In the genomic region with DNA sequence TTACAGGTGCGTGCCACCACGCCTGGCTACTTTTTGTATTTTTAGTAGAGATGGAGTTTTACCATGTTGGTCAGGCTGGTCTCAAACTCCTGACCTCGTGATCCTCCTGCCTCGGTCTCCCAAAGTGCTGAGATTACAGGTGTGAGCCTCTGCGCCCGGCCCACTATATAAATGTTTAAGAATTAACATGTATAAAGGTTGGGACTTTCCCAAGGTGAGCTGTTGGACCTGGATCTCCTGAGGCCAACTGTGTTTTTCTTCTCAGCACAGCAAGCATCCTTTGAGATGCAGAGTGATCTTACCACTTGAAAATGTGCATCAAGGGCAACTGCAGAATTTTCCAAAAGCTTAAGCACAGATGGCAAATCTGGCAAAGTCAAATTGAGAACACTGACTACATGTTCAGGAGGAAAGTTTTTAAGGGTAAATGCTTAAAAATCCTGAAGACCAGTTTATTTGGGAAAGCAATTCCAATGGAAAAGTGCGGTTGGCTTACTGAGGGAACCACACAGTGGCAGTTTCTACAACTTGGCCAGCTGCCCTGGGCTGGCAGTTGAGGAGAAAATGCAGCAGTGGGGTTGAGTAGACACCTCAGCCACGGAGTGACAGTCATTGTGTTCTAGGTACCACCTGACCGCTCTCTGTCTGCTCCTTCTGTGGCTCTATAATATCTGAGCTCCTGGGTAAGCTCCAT, we compare ENCODE assay signal across 13 cellular contexts.
DNase-seq lines count a peak whose midpoint lies in the region; ATAC-seq and TF ChIP-seq lines count a peak whose summit lies in the region.
"Had no signal": no experiment of that assay in that cellular context is flagged by ENCODE, and none has a peak within 500 bp of the region (broad histone marks: within the 10 kb centered on the region; RNA-seq: fewer than 3 reads in every experiment).

No MANE protein-coding gene starts in this region.

- BruUV-seq in mammary epithelial cell (replicated peaks; lab: Mats Ljungman, UMichigan), result no TSS peak

- H3K36me3 ChIP-seq in mammary epithelial cell (ENCODE audit: insufficient read depth, low read length) (peaks cover 18% of the 10 kb centered on the region), left lung (no peaks in the 10 kb centered on the region), thoracic aorta (no peaks in the 10 kb centered on the region)

- H3K27me3 ChIP-seq in mammary epithelial cell (ENCODE audit: insufficient read depth, low read length) (no peaks in the 10 kb centered on the region), left lung (no peaks in the 10 kb centered on the region), thoracic aorta (replicated peaks; ENCODE audit: insufficient read depth) (no peaks in the 10 kb centered on the region)
- H3K27me3 ChIP-seq: brain microvascular endothelial cell had no signal

- TF ChIP-seq CTCF in mammary epithelial cell (conservative IDR thresholded peaks at IDR 0.05 in 1 of 2, IDR thresholded peaks at IDR 0.05 in 1 of 2; ENCODE audit: extremely low read depth in 1 of 2, insufficient read depth in 1 of 2, low read depth in 1 of 2, low read length in 2 of 2), result no peak
- no peak for TF ChIP-seq CTCF in left lung (IDR thresholded peaks at IDR 0.05)
- no peak for TF ChIP-seq CTCF in thoracic aorta (IDR thresholded peaks at IDR 0.05)

- H3K9me3 ChIP-seq in mammary epithelial cell (replicated peaks; ENCODE audit: insufficient read depth, low read length) (no peaks in the 10 kb centered on the region), left lung (no peaks in the 10 kb centered on the region), thoracic aorta (no peaks in the 10 kb centered on the region)
- H3K9me3 ChIP-seq: HAP-1 had no signal

- H3K4me2 ChIP-seq in mammary epithelial cell (ENCODE audit: insufficient read depth, low read depth, low read length), result peak overlapping the region; percentile 72

- intact Hi-C loops in mammary epithelial cell (cut with micrococcal nuclease), result loop anchor here (10.0 kb wide), 1 partner anchor 356 kb away; the partner anchor contains the start of gene DDX60L
- intact Hi-C loops in left lung (cut with DNase I), result no loop called here

- peak; percentile 12 for DNase-seq in NCI-H345 (lab: John Stamatoyannopoulos, UW)
- DNase-seq in NCI-H345 treated with DMSO at 0.1 percent for 48 hours (lab: John Stamatoyannopoulos, UW; ENCODE audit: unreplicated experiment), result no peak
- DNase-seq in mammary epithelial cell, result no peak
- no peak for DNase-seq in left lung
- no peak for DNase-seq in thoracic aorta (ENCODE audit: low spot score)
- no peak for DNase-seq in NCI-H748 treated with DMSO at 0.1 percent for 48 hours (lab: John Stamatoyannopoulos, UW)
- DNase-seq: brain microvascular endothelial cell; naive thymus-derived CD4-positive, alpha-beta T cell; NCI-H2081 treated with DMSO at 0.1 percent for 48 hours; T-cell had no signal

- H2AFZ ChIP-seq in mammary epithelial cell (ENCODE audit: low read depth, low read length), result no peak overlapping the region

- H3K4me3 ChIP-seq in mammary epithelial cell (replicated peaks in 1 of 3; ENCODE audit: insufficient read depth in 1 of 3, low read depth in 2 of 3, low read length in 3 of 3) (no peak overlapping the region), left lung (no peak overlapping the region), thoracic aorta (peak overlapping the region; percentile 11)
- H3K4me3 ChIP-seq: HAP-1 had no signal

- peaks cover 100% of the 10 kb centered on the region for H3K79me2 ChIP-seq in mammary epithelial cell (ENCODE audit: insufficient read depth, low read length)

- H4K20me1 ChIP-seq in mammary epithelial cell (ENCODE audit: insufficient read depth, low read length), result no peaks in the 10 kb centered on the region

- WGBS in mammary epithelial cell (ENCODE audit: low coverage, missing lambda C conversion rate), result 79% methylated on average over 9 of the region's 9 CpGs

- no peak overlapping the region for H3K9ac ChIP-seq in mammary epithelial cell (ENCODE audit: insufficient read depth, low read length)

- CTCF ChIA-PET in mammary epithelial cell (lab: Charles Lee; ENCODE audit: low non-redundant PET), result interaction anchor here (0.5 kb wide), 1 partner anchor 164 kb away, joined by 3 read pairs; no protein-coding TSS in a partner anchor

- peak overlapping the region; percentile 83 for H3K27ac ChIP-seq in mammary epithelial cell (ENCODE audit: insufficient read depth, low read depth, low read length)
- H3K27ac ChIP-seq in left lung, result no peak overlapping the region
- peak overlapping the region; percentile 94 to 99 for H3K27ac ChIP-seq in thoracic aorta
- H3K27ac ChIP-seq: brain microvascular endothelial cell had no signal

- in situ Hi-C loops in mammary epithelial cell (cut with MboI; ENCODE audit: low sequenced_read_pairs in 2 of 2), result loop anchor here in 1 of 2 donors (25.0 kb wide), 1 partner anchor 254 kb away; no protein-coding TSS in a partner anchor

- H3K4me1 ChIP-seq in mammary epithelial cell (ENCODE audit: insufficient read depth, low read length) (peaks cover 77% of the 10 kb centered on the region), left lung (peaks cover 0 to 16% of the 10 kb centered on the region in 2 donors), thoracic aorta (ENCODE audit: control insufficient read depth in 1 of 2, low read depth in 2 of 2) (peaks cover 70 to 100% of the 10 kb centered on the region in 2 donors)

- peak; percentile 11 for ATAC-seq in left lung
- no peak for ATAC-seq in thoracic aorta (ENCODE audit: insufficient number of reproducible peaks, low FRiP score, low read depth)
- ATAC-seq in HG02571 (IDR thresholded peaks at IDR 0.05; ENCODE audit: unreplicated experiment), result no peak
- no peak for ATAC-seq in HG03097 (IDR thresholded peaks at IDR 0.05; ENCODE audit: low FRiP score, unreplicated experiment)
- ATAC-seq: naive thymus-derived CD4-positive, alpha-beta T cell; T-cell had no signal

- dilution Hi-C loops in mammary epithelial cell (cut with HindIII; ENCODE audit: low sequenced_read_pairs), result loop anchor here (5.0 kb wide), 1 partner anchor 54 kb away; no protein-coding TSS in a partner anchor

Comparison
In these comparisons a context has a peak if more than half of its experiments do, and no peak if none do; other contexts are left out.
1. H3K27ac ChIP-seq: peak in mammary epithelial cell (single experiment) and thoracic aorta (2 of 2); none in left lung (0 of 2).